2 cellular contexts compared by ENCODE assay signal in the genomic region with DNA sequence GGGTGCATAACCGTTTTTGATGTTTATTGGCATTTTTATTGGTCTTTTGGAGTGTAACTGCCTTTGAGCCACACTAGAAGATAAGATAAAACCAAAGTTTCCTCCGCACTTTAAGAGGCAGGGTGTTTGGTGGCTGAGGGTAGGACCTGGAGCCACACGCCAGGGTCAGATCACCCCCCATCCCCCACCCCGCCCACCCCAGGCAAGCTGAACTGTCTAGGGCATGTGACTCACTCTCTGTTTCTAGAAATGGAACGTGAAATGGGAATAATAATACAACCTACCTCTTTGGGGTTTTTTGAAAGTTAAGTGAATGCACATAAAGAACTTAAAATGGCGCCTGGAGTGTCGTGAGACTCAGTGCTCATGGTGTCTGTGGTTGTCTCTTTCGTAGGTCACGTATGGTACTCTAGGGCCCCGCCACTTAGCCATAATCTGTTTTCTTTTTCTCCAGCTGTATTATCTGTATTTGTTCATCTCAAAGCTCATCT.
A peak's percentile ranks its signal among the peaks of the same experiment; 100 is the strongest.
TF ChIP-seq lines count a peak whose summit lies in the region.

No MANE protein-coding gene starts in this region.

TF ChIP-seq in IMR-90, 13 proteins besides CTCF, POLR2A, EP300 and RAD21:
- TF ChIP-seq MAFK (IDR thresholded peaks at IDR 0.05; ENCODE audit: low read depth, low read length), result no peak
- no peak for TF ChIP-seq MXI1 (IDR thresholded peaks at IDR 0.05; ENCODE audit: borderline replicate concordance, low read depth, low read length)
- TF ChIP-seq SMC3 (IDR thresholded peaks at IDR 0.05; ENCODE audit: low read depth, low read length), result no peak
- no peak for TF ChIP-seq RCOR1 (IDR thresholded peaks at IDR 0.05; ENCODE audit: insufficient replicate concordance, low read length)
- TF ChIP-seq, protein P1, sequence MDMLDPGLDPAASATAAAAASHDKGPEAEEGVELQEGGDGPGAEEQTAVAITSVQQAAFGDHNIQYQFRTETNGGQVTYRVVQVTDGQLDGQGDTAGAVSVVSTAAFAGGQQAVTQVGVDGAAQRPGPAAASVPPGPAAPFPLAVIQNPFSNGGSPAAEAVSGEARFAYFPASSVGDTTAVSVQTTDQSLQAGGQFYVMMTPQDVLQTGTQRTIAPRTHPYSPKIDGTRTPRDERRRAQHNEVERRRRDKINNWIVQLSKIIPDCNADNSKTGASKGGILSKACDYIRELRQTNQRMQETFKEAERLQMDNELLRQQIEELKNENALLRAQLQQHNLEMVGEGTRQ (IDR thresholded peaks at IDR 0.05; ENCODE audit: low read depth, low read length), result no peak
- TF ChIP-seq, protein P2, sequence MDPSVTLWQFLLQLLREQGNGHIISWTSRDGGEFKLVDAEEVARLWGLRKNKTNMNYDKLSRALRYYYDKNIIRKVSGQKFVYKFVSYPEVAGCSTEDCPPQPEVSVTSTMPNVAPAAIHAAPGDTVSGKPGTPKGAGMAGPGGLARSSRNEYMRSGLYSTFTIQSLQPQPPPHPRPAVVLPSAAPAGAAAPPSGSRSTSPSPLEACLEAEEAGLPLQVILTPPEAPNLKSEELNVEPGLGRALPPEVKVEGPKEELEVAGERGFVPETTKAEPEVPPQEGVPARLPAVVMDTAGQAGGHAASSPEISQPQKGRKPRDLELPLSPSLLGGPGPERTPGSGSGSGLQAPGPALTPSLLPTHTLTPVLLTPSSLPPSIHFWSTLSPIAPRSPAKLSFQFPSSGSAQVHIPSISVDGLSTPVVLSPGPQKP (IDR thresholded peaks at IDR 0.05; ENCODE audit: borderline replicate concordance, low read depth, low read length), result no peak
- no peak for TF ChIP-seq NFE2L2 (IDR thresholded peaks at IDR 0.05; ENCODE audit: low read depth, low read length)
- no peak for TF ChIP-seq FOS (IDR thresholded peaks at IDR 0.05; ENCODE audit: low read depth, low read length)
- no peak for TF ChIP-seq CHD1 (IDR thresholded peaks at IDR 0.05; ENCODE audit: low read depth, low read length)
- no peak for TF ChIP-seq MAZ (IDR thresholded peaks at IDR 0.05; ENCODE audit: borderline replicate concordance, low read depth, low read length)
- no peak for TF ChIP-seq RFX5 (IDR thresholded peaks at IDR 0.05; ENCODE audit: low read depth, low read length)
TF ChIP-seq in IMR-90: peak in this region for 0.

TF ChIP-seq in K562, 482 proteins besides CTCF, POLR2A, EP300 and RAD21:
- TF ChIP-seq YY1 (IDR thresholded peaks at IDR 0.05; ENCODE audit: borderline replicate concordance in 1 of 3, control insufficient read depth in 1 of 3, extremely low read depth in 1 of 3, insufficient read depth in 3 of 3, insufficient read length in 1 of 3, insufficient replicate concordance in 2 of 3, low read depth in 1 of 3, low read length in 2 of 3), result peak in 1 of 3 experiments; percentile 42
- no peak for TF ChIP-seq SUPT5H (IDR thresholded peaks at IDR 0.05)
- TF ChIP-seq, protein P3, sequence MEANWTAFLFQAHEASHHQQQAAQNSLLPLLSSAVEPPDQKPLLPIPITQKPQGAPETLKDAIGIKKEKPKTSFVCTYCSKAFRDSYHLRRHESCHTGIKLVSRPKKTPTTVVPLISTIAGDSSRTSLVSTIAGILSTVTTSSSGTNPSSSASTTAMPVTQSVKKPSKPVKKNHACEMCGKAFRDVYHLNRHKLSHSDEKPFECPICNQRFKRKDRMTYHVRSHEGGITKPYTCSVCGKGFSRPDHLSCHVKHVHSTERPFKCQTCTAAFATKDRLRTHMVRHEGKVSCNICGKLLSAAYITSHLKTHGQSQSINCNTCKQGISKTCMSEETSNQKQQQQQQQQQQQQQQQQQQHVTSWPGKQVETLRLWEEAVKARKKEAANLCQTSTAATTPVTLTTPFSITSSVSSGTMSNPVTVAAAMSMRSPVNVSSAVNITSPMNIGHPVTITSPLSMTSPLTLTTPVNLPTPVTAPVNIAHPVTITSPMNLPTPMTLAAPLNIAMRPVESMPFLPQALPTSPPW (CRISPR knock-in tag; IDR thresholded peaks at IDR 0.05), result peak; percentile 27; the same call in 1 of the 2 replicates
- 0 out of 2 replicates have a peak, but pooled peaks have one; percentile 23 for TF ChIP-seq ARID1B (IDR thresholded peaks at IDR 0.05)
- TF ChIP-seq, protein P4, sequence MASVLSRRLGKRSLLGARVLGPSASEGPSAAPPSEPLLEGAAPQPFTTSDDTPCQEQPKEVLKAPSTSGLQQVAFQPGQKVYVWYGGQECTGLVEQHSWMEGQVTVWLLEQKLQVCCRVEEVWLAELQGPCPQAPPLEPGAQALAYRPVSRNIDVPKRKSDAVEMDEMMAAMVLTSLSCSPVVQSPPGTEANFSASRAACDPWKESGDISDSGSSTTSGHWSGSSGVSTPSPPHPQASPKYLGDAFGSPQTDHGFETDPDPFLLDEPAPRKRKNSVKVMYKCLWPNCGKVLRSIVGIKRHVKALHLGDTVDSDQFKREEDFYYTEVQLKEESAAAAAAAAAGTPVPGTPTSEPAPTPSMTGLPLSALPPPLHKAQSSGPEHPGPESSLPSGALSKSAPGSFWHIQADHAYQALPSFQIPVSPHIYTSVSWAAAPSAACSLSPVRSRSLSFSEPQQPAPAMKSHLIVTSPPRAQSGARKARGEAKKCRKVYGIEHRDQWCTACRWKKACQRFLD (CRISPR knock-in tag; IDR thresholded peaks at IDR 0.05), result peak; percentile 39; the same call in 1 of the 2 replicates
TF ChIP-seq in K562: peak in this region for 4.
